1 cellular context compared by ENCODE assay signal in the genomic region with DNA sequence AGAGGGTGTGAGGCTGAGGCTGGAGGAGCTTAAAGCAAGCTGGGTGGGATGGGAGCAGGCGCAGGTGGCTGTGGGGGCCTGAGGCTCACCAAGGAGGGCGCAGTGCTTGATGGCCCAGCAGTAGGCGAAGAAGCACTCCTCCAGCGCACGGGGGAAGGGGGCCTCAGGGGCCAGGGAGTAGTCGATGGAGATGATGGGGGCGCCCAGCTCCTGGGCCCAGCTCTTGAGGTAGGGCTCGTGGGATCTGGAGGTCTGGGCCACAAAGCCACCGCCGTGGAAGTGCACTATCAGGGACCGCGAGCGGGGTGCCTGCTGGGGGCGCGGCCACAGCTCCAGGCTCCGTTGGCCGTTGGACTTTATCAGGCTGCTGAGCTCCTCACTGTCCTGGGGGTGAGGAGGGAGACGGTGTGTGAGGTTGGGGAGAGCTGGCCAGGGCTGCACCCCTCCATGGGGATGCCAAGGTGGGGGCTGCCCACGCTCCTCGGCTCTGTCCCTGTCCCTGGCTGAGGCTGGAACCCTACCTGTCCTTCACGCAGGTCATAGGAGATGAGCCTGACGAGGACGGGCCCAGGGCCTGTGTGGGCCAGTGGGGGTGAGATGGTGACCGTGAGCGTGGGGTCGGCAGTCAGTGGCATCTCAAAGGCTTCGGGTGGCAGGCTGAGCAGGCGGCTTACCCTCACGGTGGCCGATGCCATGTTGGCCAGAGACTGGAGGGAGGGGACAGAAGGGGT.
TF ChIP-seq lines count a peak whose summit lies in the region.

No MANE protein-coding gene starts in this region.

TF ChIP-seq in SK-N-SH, 30 proteins besides CTCF, POLR2A, EP300 and RAD21 (continued from another document):
- TF ChIP-seq PBX3 (IDR thresholded peaks at IDR 0.05) (no peak), NRF1 (IDR thresholded peaks at IDR 0.05; ENCODE audit: low read depth, low read length) (no peak), TAF1 (IDR thresholded peaks at IDR 0.05; ENCODE audit: borderline replicate concordance, low read depth, low read length) (no peak), EZH2phosphoT487 (IDR thresholded peaks at IDR 0.05; ENCODE audit: borderline replicate concordance, low read depth) (no peak)
- TF ChIP-seq, protein P1, sequence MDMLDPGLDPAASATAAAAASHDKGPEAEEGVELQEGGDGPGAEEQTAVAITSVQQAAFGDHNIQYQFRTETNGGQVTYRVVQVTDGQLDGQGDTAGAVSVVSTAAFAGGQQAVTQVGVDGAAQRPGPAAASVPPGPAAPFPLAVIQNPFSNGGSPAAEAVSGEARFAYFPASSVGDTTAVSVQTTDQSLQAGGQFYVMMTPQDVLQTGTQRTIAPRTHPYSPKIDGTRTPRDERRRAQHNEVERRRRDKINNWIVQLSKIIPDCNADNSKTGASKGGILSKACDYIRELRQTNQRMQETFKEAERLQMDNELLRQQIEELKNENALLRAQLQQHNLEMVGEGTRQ (IDR thresholded peaks at IDR 0.05; ENCODE audit: borderline replicate concordance, low read depth, low read length): no peak
- TF ChIP-seq, protein P2, sequence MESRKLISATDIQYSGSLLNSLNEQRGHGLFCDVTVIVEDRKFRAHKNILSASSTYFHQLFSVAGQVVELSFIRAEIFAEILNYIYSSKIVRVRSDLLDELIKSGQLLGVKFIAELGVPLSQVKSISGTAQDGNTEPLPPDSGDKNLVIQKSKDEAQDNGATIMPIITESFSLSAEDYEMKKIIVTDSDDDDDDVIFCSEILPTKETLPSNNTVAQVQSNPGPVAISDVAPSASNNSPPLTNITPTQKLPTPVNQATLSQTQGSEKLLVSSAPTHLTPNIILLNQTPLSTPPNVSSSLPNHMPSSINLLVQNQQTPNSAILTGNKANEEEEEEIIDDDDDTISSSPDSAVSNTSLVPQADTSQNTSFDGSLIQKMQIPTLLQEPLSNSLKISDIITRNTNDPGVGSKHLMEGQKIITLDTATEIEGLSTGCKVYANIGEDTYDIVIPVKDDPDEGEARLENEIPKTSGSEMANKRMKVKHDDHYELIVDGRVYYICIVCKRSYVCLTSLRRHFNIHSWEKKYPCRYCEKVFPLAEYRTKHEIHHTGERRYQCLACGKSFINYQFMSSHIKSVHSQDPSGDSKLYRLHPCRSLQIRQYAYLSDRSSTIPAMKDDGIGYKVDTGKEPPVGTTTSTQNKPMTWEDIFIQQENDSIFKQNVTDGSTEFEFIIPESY (IDR thresholded peaks at IDR 0.05; ENCODE audit: borderline replicate concordance, low read depth): no peak
